Comparison of ENCODE assay signal across 1 cellular context in genomic region chr3:18747383-18747782, GRCh38.
TF ChIP-seq lines count a peak whose summit lies in the region.

No MANE protein-coding gene starts in this region.

TF ChIP-seq in HepG2, 621 proteins besides CTCF, POLR2A, EP300 and RAD21 (continued from another document):
- TF ChIP-seq HMGXB4 (CRISPR knock-in tag; IDR thresholded peaks at IDR 0.05; ENCODE audit: borderline replicate concordance in 1 of 2, low read depth in 1 of 2) (no peak), ZNF432 (CRISPR knock-in tag; IDR thresholded peaks at IDR 0.05; ENCODE audit: borderline replicate concordance) (no peak), ZNF446 (CRISPR knock-in tag; IDR thresholded peaks at IDR 0.05) (no peak), KMT2B (CRISPR knock-in tag; IDR thresholded peaks at IDR 0.05) (no peak), FOXA1 (IDR thresholded peaks at IDR 0.05) (no peak), FOXA1 (CRISPR knock-in tag; IDR thresholded peaks at IDR 0.05) (no peak), RERE (CRISPR knock-in tag; IDR thresholded peaks at IDR 0.05; ENCODE audit: low read depth) (no peak), SRF (IDR thresholded peaks at IDR 0.05; ENCODE audit: low read depth, low read length) (no peak), PCBP1 (IDR thresholded peaks at IDR 0.05; ENCODE audit: borderline replicate concordance, low read depth, low read length) (no peak), SMAD9 (CRISPR knock-in tag; IDR thresholded peaks at IDR 0.05) (no peak)
